Comparison of ENCODE assay signal across 17 cellular contexts in the genomic region with DNA sequence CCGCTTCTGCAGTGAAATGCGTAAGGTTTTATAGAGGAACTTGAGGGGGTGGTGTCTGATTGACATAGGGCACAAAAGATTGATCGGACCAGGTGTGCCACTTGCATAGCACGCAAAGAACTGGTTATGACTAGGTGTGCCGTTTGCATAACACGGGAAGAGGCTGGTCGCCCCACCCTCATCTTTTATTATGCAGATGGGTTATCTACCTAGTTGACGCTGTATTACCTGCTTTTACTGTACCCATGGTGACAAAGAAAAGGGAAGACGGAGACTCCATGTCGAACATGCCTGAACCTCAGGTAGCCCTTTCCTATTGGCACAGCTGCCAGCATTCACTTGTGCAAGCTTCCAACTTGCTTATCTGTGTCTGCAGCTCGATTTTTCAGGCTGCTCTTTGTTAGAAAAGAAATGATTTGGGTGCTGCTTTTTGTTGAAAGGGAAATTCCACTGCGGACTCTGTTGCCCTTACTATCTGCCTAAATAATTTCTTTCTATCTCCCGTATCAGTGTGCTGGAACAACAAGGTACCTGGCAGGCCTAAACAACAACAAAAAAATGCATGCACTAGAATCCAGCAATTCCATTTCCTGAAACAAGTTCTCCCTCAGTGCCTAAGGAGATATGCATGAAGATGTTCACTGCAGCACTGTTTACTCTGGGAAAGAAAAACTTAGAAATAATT.
"Had no signal": no experiment of that assay in that cellular context is flagged by ENCODE, and none has a peak within 500 bp of the region (broad histone marks: within the 10 kb centered on the region; RNA-seq: fewer than 3 reads in every experiment).

No MANE protein-coding gene starts in this region.

- H3K27me3 ChIP-seq: ascending aorta, breast epithelium, gastrocnemius medialis had no signal

- H2AFZ ChIP-seq: parathyroid adenoma had no signal

- H3K9ac ChIP-seq: parathyroid adenoma had no signal

- H3K27ac ChIP-seq: ascending aorta, breast epithelium, epithelial cell of prostate, gastrocnemius medialis, heart right ventricle, parathyroid adenoma, thoracic aorta had no signal

- DNase-seq: activated CD4-positive, alpha-beta T cell treated with anti-CD3 and anti-CD28 coated beads for 1 hour; activated CD4-positive, alpha-beta T cell treated with anti-CD3 and anti-CD28 coated beads, Interleukin-2, amount 50 U/mL, for 4 hours; activated naive CD4-positive, alpha-beta T cell treated with anti-CD3 and anti-CD28 coated beads, Interleukin-2, amount 10 ng/mL, durations not matched to agents 7 days and 5 days; cerebellar nuclear complex; effector memory CD8-positive, alpha-beta T cell; gastrocnemius medialis; heart right ventricle; kidney; stimulated activated CD4-positive, alpha-beta T cell treated with anti-CD3 and anti-CD28 coated beads, Interleukin-12 subunit alpha, Interleukin-12 subunit beta, amount 100 ng/mL, for 4 hours; stimulated activated CD4-positive, alpha-beta T cell treated with anti-CD3 and anti-CD28 coated beads, Interleukin-2, amount 100 ng/mL, for 24 hours; T-helper 1 cell; T1000 had no signal

- FAIRE-seq: kidney had no signal

- H3K36me3 ChIP-seq: ascending aorta, breast epithelium, gastrocnemius medialis, heart right ventricle, thoracic aorta had no signal

- H3K9me3 ChIP-seq: breast epithelium, gastrocnemius medialis, heart right ventricle, thoracic aorta had no signal

- H3K4me3 ChIP-seq: ascending aorta, breast epithelium, gastrocnemius medialis, heart right ventricle, thoracic aorta had no signal

- H3K4me1 ChIP-seq: ascending aorta, breast epithelium, gastrocnemius medialis, heart right ventricle, parathyroid adenoma had no signal

- H3K79me2 ChIP-seq: parathyroid adenoma had no signal
